ENCODE assay signal across 14 cellular contexts in the genomic region with DNA sequence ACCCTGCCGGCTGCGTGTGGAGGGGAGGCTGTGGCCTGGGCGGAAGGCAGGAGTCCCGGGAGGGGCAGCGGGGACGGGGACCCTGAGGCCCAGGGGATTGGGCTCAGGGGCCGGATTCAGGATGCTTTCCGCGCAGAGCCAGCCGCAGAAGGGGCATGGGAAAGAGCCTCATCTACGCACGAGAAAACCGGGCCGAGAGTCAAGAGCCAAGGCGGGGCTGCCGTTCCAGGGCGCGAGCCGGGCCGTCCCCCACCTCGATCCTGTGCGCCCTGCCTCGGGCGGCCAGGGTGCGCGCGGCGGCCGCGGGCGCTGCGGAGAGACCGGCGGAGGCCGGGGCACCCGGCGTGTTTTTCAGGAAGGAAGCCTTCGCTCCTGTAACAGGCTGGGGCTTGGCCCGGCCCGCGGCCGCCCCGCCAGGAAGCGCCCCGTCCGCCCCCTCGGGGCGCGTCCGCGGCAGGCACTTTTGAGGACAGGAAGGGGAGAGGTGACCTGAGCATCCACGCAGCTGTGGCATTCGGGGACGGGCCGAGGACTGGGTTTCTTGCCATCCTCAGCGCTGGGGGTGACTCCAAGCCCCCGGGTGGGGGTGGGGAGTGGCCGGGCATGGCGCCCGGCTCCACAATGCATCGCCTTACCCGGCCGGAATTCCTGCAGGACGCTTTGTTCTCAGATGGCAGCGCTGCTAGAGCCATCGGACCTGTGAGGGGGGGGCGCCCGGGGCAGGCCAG.
A peak's percentile ranks its signal among the peaks of the same experiment; 100 is the strongest.
DNase-seq lines count a peak whose midpoint lies in the region; ATAC-seq and TF ChIP-seq lines count a peak whose summit lies in the region.
"Had no signal": no experiment of that assay in that cellular context is flagged by ENCODE, and none has a peak within 500 bp of the region (broad histone marks: within the 10 kb centered on the region; RNA-seq: fewer than 3 reads in every experiment).

No MANE protein-coding gene starts in this region.

- peak; percentile 77 for ATAC-seq in left ventricle myocardium superior
- no peak for ATAC-seq in HG02763 (IDR thresholded peaks at IDR 0.05; ENCODE audit: unreplicated experiment)
- ATAC-seq in GM21737 (IDR thresholded peaks at IDR 0.05; ENCODE audit: unreplicated experiment): no peak
- ATAC-seq: stimulated activated effector memory CD8-positive, alpha-beta T cell treated with anti-CD3 and anti-CD28 coated beads, Interleukin-12 subunit alpha, Interleukin-12 subunit beta, amount 100 ng/mL, for 72 hours had no signal

- peak; percentile 76 for DNase-seq in UCSD-AML1 (lab: John Stamatoyannopoulos, UW; ENCODE audit: unreplicated experiment)
- DNase-seq in left ventricle myocardium superior: peak; percentile 71
- peak; percentile 80 for DNase-seq in osteoblast (ENCODE audit: insufficient read length, low spot score, missing footprints)
- DNase-seq in type B pancreatic cell (ENCODE audit: extremely low spot score, unreplicated experiment): no peak
- DNase-seq in BE2C: no peak
- DNase-seq: activated naive CD4-positive, alpha-beta T cell; effector memory CD4-positive, alpha-beta T cell; NCI-H2081 treated with DMSO at 0.1 percent for 48 hours had no signal

- H3K36me3 Mint-ChIP-seq in type B pancreatic cell: no peaks in the 10 kb centered on the region
- H3K36me3 Mint-ChIP-seq: IgD-negative memory B cell; stimulated activated effector memory CD8-positive, alpha-beta T cell treated with anti-CD3 and anti-CD28 coated beads, Interleukin-12 subunit alpha, Interleukin-12 subunit beta, amount 100 ng/mL, for 72 hours had no signal

- no peaks in the 10 kb centered on the region for H3K9me3 Mint-ChIP-seq in type B pancreatic cell
- H3K9me3 Mint-ChIP-seq: stimulated activated effector memory CD8-positive, alpha-beta T cell treated with anti-CD3 and anti-CD28 coated beads, Interleukin-12 subunit alpha, Interleukin-12 subunit beta, amount 100 ng/mL, for 72 hours had no signal

- no peak overlapping the region for H3K4me3 Mint-ChIP-seq in type B pancreatic cell
- H3K4me3 Mint-ChIP-seq: stimulated activated effector memory CD8-positive, alpha-beta T cell treated with anti-CD3 and anti-CD28 coated beads, Interleukin-12 subunit alpha, Interleukin-12 subunit beta, amount 100 ng/mL, for 72 hours had no signal

- H3K4me3 ChIP-seq in BLaER1 (peak overlapping the region; percentile 58), osteoblast (ENCODE audit: insufficient read depth, low read length) (no peak overlapping the region), BE2C (ENCODE audit: low read depth, low read length) (no peak overlapping the region)
- H3K4me3 ChIP-seq: Peyer's patch had no signal

- H3K79me2 ChIP-seq in osteoblast (ENCODE audit: insufficient read depth, low read length): no peaks in the 10 kb centered on the region

- TF ChIP-seq CTCF in osteoblast (IDR thresholded peaks at IDR 0.05; ENCODE audit: extremely low read depth, low read depth, low read length): no peak
- TF ChIP-seq CTCF in type B pancreatic cell (conservative IDR thresholded peaks at IDR 0.05): no peak
- TF ChIP-seq CTCF in BE2C (IDR thresholded peaks at IDR 0.05; ENCODE audit: low read depth, low read length): no peak

- H3K27me3 ChIP-seq in BLaER1 (peaks cover 52% of the 10 kb centered on the region), osteoblast (ENCODE audit: insufficient read depth, low read length) (peaks cover 9% of the 10 kb centered on the region), BE2C (no peaks in the 10 kb centered on the region)

- H3K27ac ChIP-seq in BLaER1 (no peak overlapping the region), osteoblast (ENCODE audit: low read depth, low read length) (no peak overlapping the region)

- H3K9me3 ChIP-seq in BLaER1 (peaks cover 9% of the 10 kb centered on the region), osteoblast (ENCODE audit: low read depth, low read length) (no peaks in the 10 kb centered on the region), BE2C (no peaks in the 10 kb centered on the region)

- H3K4me2 ChIP-seq in BLaER1: peak overlapping the region; percentile 77
- no peak overlapping the region for H3K4me2 ChIP-seq in osteoblast (ENCODE audit: insufficient read depth, low read length)

- H3K9ac ChIP-seq in BLaER1: peak overlapping the region; percentile 12; the same call in 1 of the 2 replicates

- H4K20me1 ChIP-seq in BLaER1: no peaks in the 10 kb centered on the region
- H4K20me1 ChIP-seq in osteoblast (ENCODE audit: insufficient read depth, low read length): no peaks in the 10 kb centered on the region

- peaks cover 54% of the 10 kb centered on the region for H3K27me3 Mint-ChIP-seq in type B pancreatic cell

- H3K4me1 ChIP-seq in BLaER1 (peaks cover 29% of the 10 kb centered on the region), osteoblast (ENCODE audit: insufficient read depth, low read length) (peaks cover 6% of the 10 kb centered on the region), BE2C (no peaks in the 10 kb centered on the region)

- H2AFZ ChIP-seq in osteoblast (ENCODE audit: low read length): no peak overlapping the region

- H3K27ac Mint-ChIP-seq in type B pancreatic cell: no peak overlapping the region
- H3K27ac Mint-ChIP-seq: IgD-negative memory B cell; stimulated activated effector memory CD8-positive, alpha-beta T cell treated with anti-CD3 and anti-CD28 coated beads, Interleukin-12 subunit alpha, Interleukin-12 subunit beta, amount 100 ng/mL, for 72 hours had no signal

- H3K36me3 ChIP-seq in BLaER1: no peaks in the 10 kb centered on the region
- no peaks in the 10 kb centered on the region for H3K36me3 ChIP-seq in osteoblast (ENCODE audit: insufficient read depth, low read length)
- no peaks in the 10 kb centered on the region for H3K36me3 ChIP-seq in BE2C
- H3K36me3 ChIP-seq: Peyer's patch had no signal

- intact Hi-C loops in left ventricle myocardium superior (cut with micrococcal nuclease): no loop called here

- H3K4me1 Mint-ChIP-seq in type B pancreatic cell (ENCODE audit: unreplicated experiment): peaks cover 4% of the 10 kb centered on the region

Comparison
In these comparisons a context has a peak if more than half of its experiments do, and no peak if none do; other contexts are left out.
1. DNase-seq: peak in UCSD-AML1 (single experiment), left ventricle myocardium superior (single experiment) and osteoblast (single experiment); none in type B pancreatic cell (single experiment) and BE2C (single experiment).